In the genomic region with DNA sequence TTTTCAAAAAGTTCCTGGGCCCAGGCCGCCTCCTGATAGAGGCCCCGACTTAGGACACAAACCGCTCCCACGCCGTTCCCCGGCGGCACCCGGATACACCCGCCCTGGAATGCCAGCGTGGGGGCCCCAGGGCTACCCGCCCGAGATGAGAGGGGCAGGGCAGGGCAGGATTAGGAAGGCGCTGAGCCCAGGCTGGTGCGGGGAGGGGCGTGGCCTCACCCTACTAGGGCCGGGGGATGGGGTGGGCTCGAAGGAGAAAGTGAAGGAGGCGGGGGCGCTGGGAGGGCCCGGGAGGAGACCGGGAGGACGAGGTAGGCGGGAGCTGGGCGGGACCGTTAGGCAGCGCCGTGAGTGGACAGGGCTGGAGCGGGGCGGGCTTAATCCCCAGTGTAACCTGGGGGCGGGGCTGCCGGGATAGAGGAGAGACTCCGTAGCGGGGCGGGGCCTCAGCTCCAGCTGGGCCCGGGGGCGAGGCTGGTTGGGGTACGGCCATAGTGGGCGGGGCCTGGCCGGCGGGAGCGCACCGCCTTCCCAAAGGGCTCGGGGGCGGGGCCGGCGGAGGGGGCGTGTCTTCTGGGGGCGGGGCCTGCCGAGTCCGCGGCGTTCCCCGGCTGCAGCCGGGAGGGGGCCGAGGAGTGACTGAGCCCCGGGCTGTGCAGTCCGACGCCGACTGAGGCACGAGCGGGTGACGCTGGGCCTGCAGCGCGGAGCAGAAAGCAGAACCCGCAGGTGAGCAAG, we compare ENCODE assay signal across 8 cellular contexts. TPM values are rescaled to one million over a fixed set of nuclear protein-coding genes. Genes with fewer than 3 reads are reported as not detected.
DNase-seq lines count a peak whose midpoint lies in the region; ATAC-seq and TF ChIP-seq lines count a peak whose summit lies in the region.

A gene with protein sequence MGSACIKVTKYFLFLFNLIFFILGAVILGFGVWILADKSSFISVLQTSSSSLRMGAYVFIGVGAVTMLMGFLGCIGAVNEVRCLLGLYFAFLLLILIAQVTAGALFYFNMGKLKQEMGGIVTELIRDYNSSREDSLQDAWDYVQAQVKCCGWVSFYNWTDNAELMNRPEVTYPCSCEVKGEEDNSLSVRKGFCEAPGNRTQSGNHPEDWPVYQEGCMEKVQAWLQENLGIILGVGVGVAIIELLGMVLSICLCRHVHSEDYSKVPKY (plus strand): TSS at position 656 of the 738 bp plus-strand sequence. CDS start 29,000 bp downstream, outside the sequence.

- ATAC-seq in GM18909 (IDR thresholded peaks at IDR 0.05; ENCODE audit: poor library complexity, unreplicated experiment) (peak; percentile 80), HG03175 (IDR thresholded peaks at IDR 0.05; ENCODE audit: unreplicated experiment) (peak; percentile 82), WTC11 (peak; percentile 98)

- no peaks in the 10 kb centered on the region for H3K27me3 ChIP-seq in spleen (replicated peaks in 1 of 7)

- peak; percentile 90 for DNase-seq in AG09309 (ENCODE audit: low read depth)
- peak; percentile 98 for DNase-seq in NCI-H2227 treated with DMSO at 0.1 percent for 48 hours (lab: John Stamatoyannopoulos, UW)
- peak; percentile 100 for DNase-seq in WTC11 (ENCODE audit: low spot score)
- peak; percentile 99 for DNase-seq in cardiac fibroblast (ENCODE audit: low read depth in 2 of 2)
- DNase-seq in immature natural killer cell, result peak; percentile 92 to 95 (median 95)
- peak; percentile 100 for DNase-seq in spleen

- CTCF ChIA-PET in WTC11 (lab: Charles Lee), result interaction anchor here (0.7 to 13.5 kb wide), 17 partner anchors 8 to 469 kb away, joined by 3 to 250 read pairs (median 4); a partner anchor contains a TSS

- H3K36me3 Mint-ChIP-seq in WTC11, result no peaks in the 10 kb centered on the region
- no peaks in the 10 kb centered on the region for H3K36me3 Mint-ChIP-seq in immature natural killer cell

- H3K27me3 Mint-ChIP-seq in WTC11 (ENCODE audit: low read depth), result peaks cover 49% of the 10 kb centered on the region
- peaks cover 2 to 12% (median 3%) of the 10 kb centered on the region in 3 donors for H3K27me3 Mint-ChIP-seq in immature natural killer cell (ENCODE audit: low read depth in 3 of 3)

- H3K9me3 Mint-ChIP-seq in WTC11, result no peaks in the 10 kb centered on the region
- no peaks in the 10 kb centered on the region for H3K9me3 Mint-ChIP-seq in immature natural killer cell

- H3K27ac ChIP-seq in spleen, result peak within 1 kb of the TSS; percentile 82 to 95 (median 88)

- H3K9me3 ChIP-seq in spleen, result no peaks in the 10 kb centered on the region

- WGBS in spleen, 5 donors, result 0 to 2% (median 1%) methylated on average over 31 to 65 of the region's 65 CpGs

- TF ChIP-seq CTCF in AG09309 (IDR thresholded peaks at IDR 0.05; ENCODE audit: control insufficient read depth, insufficient read depth, low read depth, low read length, missing control alignments) (no peak), WTC11 (IDR thresholded peaks at IDR 0.05) (no peak), cardiac fibroblast (IDR thresholded peaks at IDR 0.05; ENCODE audit: low read depth, low read length) (no peak), spleen (IDR thresholded peaks at IDR 0.05 in 8 of 11, conservative IDR thresholded peaks at IDR 0.05 in 3 of 11) (peak in 8 of 11 experiments; percentile 21 to 83 (median 59))

- intact Hi-C loops in spleen (cut with DNase I; ENCODE audit: low total_unique reads), result loop anchor here (5.0 kb wide), 1 partner anchor 37 kb away; no protein-coding TSS in a partner anchor

- H3K4me3 ChIP-seq in AG09309 (ENCODE audit: control insufficient read depth, low read depth, low read length) (peak within 1 kb of the TSS; percentile 58), cardiac fibroblast (replicated peaks in 1 of 2; ENCODE audit: low read depth in 2 of 2, low read length in 2 of 2) (peak within 1 kb of the TSS; percentile 48 to 54), spleen (peak within 1 kb of the TSS; percentile 48 to 76 (median 66))

- POLR2A ChIA-PET in WTC11 (lab: Charles Lee), result interaction anchor here (1.0 kb wide), 2 partner anchors 13 to 1282 kb away, joined by 3 read pairs; no protein-coding TSS in a partner anchor

- H3K4me3 Mint-ChIP-seq in WTC11, result peak within 1 kb of the TSS; percentile 67
- H3K4me3 Mint-ChIP-seq in immature natural killer cell, result peak within 1 kb of the TSS; percentile 80 to 87 (median 81)

- H3K27ac Mint-ChIP-seq in WTC11 (0 out of 2 replicates have a peak within 1 kb of the TSS, but pooled peaks have one; percentile 63), immature natural killer cell (peak within 1 kb of the TSS; percentile 53 to 82 (median 72))

- H3K36me3 ChIP-seq in spleen, result peaks cover 0 to 2% (median 0%) of the 10 kb centered on the region in 6 donors

- H3K4me1 Mint-ChIP-seq in WTC11 (peaks cover 53% of the 10 kb centered on the region), immature natural killer cell (peaks cover 37 to 42% of the 10 kb centered on the region in 2 donors)

- peak in 2 of 3 donors; percentile 20 to 81 for TF ChIP-seq POLR2A in spleen (IDR thresholded peaks at IDR 0.05)

- H3K4me1 ChIP-seq in spleen, result peaks cover 35 to 82% (median 61%) of the 10 kb centered on the region in 6 donors

TF ChIP-seq in WTC11, 78 proteins besides CTCF, POLR2A, EP300 and RAD21:
- TF ChIP-seq SP1 (CRISPR knock-in tag; conservative IDR thresholded peaks at IDR 0.05), result peak; percentile 86
- TF ChIP-seq, protein P1, sequence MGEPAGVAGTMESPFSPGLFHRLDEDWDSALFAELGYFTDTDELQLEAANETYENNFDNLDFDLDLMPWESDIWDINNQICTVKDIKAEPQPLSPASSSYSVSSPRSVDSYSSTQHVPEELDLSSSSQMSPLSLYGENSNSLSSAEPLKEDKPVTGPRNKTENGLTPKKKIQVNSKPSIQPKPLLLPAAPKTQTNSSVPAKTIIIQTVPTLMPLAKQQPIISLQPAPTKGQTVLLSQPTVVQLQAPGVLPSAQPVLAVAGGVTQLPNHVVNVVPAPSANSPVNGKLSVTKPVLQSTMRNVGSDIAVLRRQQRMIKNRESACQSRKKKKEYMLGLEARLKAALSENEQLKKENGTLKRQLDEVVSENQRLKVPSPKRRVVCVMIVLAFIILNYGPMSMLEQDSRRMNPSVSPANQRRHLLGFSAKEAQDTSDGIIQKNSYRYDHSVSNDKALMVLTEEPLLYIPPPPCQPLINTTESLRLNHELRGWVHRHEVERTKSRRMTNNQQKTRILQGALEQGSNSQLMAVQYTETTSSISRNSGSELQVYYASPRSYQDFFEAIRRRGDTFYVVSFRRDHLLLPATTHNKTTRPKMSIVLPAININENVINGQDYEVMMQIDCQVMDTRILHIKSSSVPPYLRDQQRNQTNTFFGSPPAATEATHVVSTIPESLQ (CRISPR knock-in tag; IDR thresholded peaks at IDR 0.05), result no peak
- TF ChIP-seq, protein P2, sequence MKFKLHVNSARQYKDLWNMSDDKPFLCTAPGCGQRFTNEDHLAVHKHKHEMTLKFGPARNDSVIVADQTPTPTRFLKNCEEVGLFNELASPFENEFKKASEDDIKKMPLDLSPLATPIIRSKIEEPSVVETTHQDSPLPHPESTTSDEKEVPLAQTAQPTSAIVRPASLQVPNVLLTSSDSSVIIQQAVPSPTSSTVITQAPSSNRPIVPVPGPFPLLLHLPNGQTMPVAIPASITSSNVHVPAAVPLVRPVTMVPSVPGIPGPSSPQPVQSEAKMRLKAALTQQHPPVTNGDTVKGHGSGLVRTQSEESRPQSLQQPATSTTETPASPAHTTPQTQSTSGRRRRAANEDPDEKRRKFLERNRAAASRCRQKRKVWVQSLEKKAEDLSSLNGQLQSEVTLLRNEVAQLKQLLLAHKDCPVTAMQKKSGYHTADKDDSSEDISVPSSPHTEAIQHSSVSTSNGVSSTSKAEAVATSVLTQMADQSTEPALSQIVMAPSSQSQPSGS (CRISPR knock-in tag; IDR thresholded peaks at IDR 0.05; ENCODE audit: borderline replicate concordance, low read depth), result no peak
- TF ChIP-seq NFE2L1 (CRISPR knock-in tag; IDR thresholded peaks at IDR 0.05), result no peak
- TF ChIP-seq, protein P3, sequence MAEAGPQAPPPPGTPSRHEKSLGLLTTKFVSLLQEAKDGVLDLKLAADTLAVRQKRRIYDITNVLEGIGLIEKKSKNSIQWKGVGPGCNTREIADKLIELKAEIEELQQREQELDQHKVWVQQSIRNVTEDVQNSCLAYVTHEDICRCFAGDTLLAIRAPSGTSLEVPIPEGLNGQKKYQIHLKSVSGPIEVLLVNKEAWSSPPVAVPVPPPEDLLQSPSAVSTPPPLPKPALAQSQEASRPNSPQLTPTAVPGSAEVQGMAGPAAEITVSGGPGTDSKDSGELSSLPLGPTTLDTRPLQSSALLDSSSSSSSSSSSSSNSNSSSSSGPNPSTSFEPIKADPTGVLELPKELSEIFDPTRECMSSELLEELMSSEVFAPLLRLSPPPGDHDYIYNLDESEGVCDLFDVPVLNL (CRISPR knock-in tag; IDR thresholded peaks at IDR 0.05; ENCODE audit: borderline replicate concordance, low read depth), result no peak

RNA-seq across cellular contexts. Expression of the gene that starts here (rescaled TPM):
- total RNA-seq in WTC11 (2021), result 15.5 to 19.8 TPM (median 19.3 TPM) in 3 replicates
- 10 to 100 TPM in 2 of 3 donors, 1 to 10 TPM in 1; 9.7 to 15.7 (median 10.7) TPM for polyA plus RNA-seq in immature natural killer cell
- 100 to 1,000 TPM in 4 of 7 donors, 10 to 100 TPM in 3; 65.3 to 174 (median 125) TPM for total RNA-seq in spleen
- polyA plus RNA-seq in spleen, result 100 to 1,000 TPM in 1 of 3 donors, 10 to 100 TPM in 2; 27.8 to 111 (median 35.3) TPM

Comparison
In these comparisons a context has a peak if more than half of its experiments do, and no peak if none do; other contexts are left out.
1. Peak in every context shown above with its lines: DNase-seq, ATAC-seq, H3K4me3 ChIP-seq and H3K27ac ChIP-seq.
2. CTCF ChIP-seq: peak in spleen (8 of 11); none in AG09309 (single experiment), WTC11 (single experiment) and cardiac fibroblast (single experiment).